10 cellular contexts compared by ENCODE assay signal in genomic region chr14:21241218-21241819, GRCh38. TPM values are rescaled to one million over a fixed set of nuclear protein-coding genes. Genes with fewer than 3 reads are reported as not detected.
A peak's percentile ranks its signal among the peaks of the same experiment; 100 is the strongest.
DNase-seq lines count a peak whose midpoint lies in the region; ATAC-seq and TF ChIP-seq lines count a peak whose summit lies in the region.
"Had no signal": no experiment of that assay in that cellular context is flagged by ENCODE, and none has a peak within 500 bp of the region (broad histone marks: within the 10 kb centered on the region; RNA-seq: fewer than 3 reads in every experiment).

No MANE protein-coding gene starts in this region.

- H3K9me3 ChIP-seq in heart left ventricle = peaks cover 0 to 4% (median 0%) of the 10 kb centered on the region in 12 donors
- H3K9me3 ChIP-seq in transverse colon = no peaks in the 10 kb centered on the region

- 87 to 97% (median 88%) methylated on average over 1 of the region's 1 CpG for WGBS in heart left ventricle, 4 donors
- 50 to 74% methylated on average over 1 of the region's 1 CpG for WGBS in transverse colon (ENCODE audit: low coverage in 1 of 2), 2 donors

- no peak for ATAC-seq in heart left ventricle
- ATAC-seq in Right ventricle myocardium inferior = no peak
- no peak for ATAC-seq in GM21526 (IDR thresholded peaks at IDR 0.05; ENCODE audit: low FRiP score, unreplicated experiment)

- no peak for TF ChIP-seq POLR2A in heart left ventricle (IDR thresholded peaks at IDR 0.05)
- TF ChIP-seq POLR2A in transverse colon (IDR thresholded peaks at IDR 0.05) = no peak

- H3K36me3 ChIP-seq in heart left ventricle (peaks cover 0 to 96% (median 57%) of the 10 kb centered on the region in 9 donors), transverse colon (peaks cover 0 to 8% (median 2%) of the 10 kb centered on the region in 4 donors)

- DNase-seq in heart left ventricle = no peak
- no peak for DNase-seq in Right ventricle myocardium inferior (ENCODE audit: missing footprints)
- no peak for DNase-seq in RWPE1 (ENCODE audit: low spot score)
- DNase-seq in fibroblast of pulmonary artery (ENCODE audit: low read depth) = peak; percentile 62
- DNase-seq in transverse colon = no peak
- DNase-seq in HK-2 (ENCODE audit: unreplicated experiment) = no peak
- DNase-seq in activated CD8-positive, alpha-beta memory T cell treated with anti-CD3 and anti-CD28 coated beads, Interleukin-2, amount 50 U/mL, for 48 hours = no peak
- DNase-seq: NCI-H1105 treated with DMSO at 0.1 percent for 48 hours had no signal

- H3K4me3 ChIP-seq in heart left ventricle (no peak overlapping the region), fibroblast of pulmonary artery (replicated peaks; ENCODE audit: low read depth, low read length) (no peak overlapping the region), transverse colon (no peak overlapping the region)

- intact Hi-C loops in heart left ventricle (cut with DNase I) = no loop called here
- intact Hi-C loops in Right ventricle myocardium inferior (cut with DNase I) = no loop called here
- intact Hi-C loops in transverse colon (cut with DNase I; ENCODE audit: low total_unique reads) = no loop called here

- POLR2A ChIA-PET in RWPE1 (lab: Yijun Ruan, JAX; ENCODE audit: low non-redundant PET) = no interaction called here

- TF ChIP-seq CTCF in heart left ventricle (IDR thresholded peaks at IDR 0.05) = peak in 11 of 12 donors; percentile 9 to 62 (median 42)
- TF ChIP-seq CTCF in RWPE1 (conservative IDR thresholded peaks at IDR 0.05; ENCODE audit: low read depth) = peak; percentile 59; the same call in 1 of the 2 replicates
- TF ChIP-seq CTCF in fibroblast of pulmonary artery (IDR thresholded peaks at IDR 0.05; ENCODE audit: low read length, missing control alignments) = peak; percentile 44
- TF ChIP-seq CTCF in transverse colon (IDR thresholded peaks at IDR 0.05) = peak in 4 of 5 experiments; percentile 21 to 42 (median 28)

- CTCF ChIA-PET in RWPE1 (lab: Yijun Ruan, JAX) = no interaction called here

- H3K27me3 ChIP-seq in heart left ventricle = no peaks in the 10 kb centered on the region
- H3K27me3 ChIP-seq in transverse colon = no peaks in the 10 kb centered on the region

- in situ Hi-C loops in transverse colon (cut with MboI; ENCODE audit: low pct_ligation_motif_present in 1 of 4, low pct_unique_long_range_greater_than_20kb in 1 of 4, low sequenced_read_pairs in 3 of 4) = loop anchor here in 1 of 4 donors (25.0 kb wide), 1 partner anchor 146 kb away; the partner anchor contains the start of gene SUPT16H

- TF ChIP-seq EP300 in transverse colon (IDR thresholded peaks at IDR 0.05; ENCODE audit: low read depth) = no peak

- H3K27ac ChIP-seq in heart left ventricle (no peak overlapping the region), RWPE1 (no peak overlapping the region), transverse colon (no peak overlapping the region)

- H3K4me1 ChIP-seq in heart left ventricle (peaks cover 0 to 77% (median 38%) of the 10 kb centered on the region in 12 donors), transverse colon (peaks cover 0 to 37% (median 7%) of the 10 kb centered on the region in 4 donors)

RNA-seq across cellular contexts. Expression of gene HNRNPC, which starts 27.9 kb away (rescaled TPM):
- total RNA-seq in heart left ventricle (100 to 1,000 TPM; 201 to 289 (median 249) TPM), Right ventricle myocardium inferior (266 TPM), transverse colon (100 to 1,000 TPM; 192 to 343 (median 212) TPM)
- 100 to 1,000 TPM; 255 to 389 TPM for polyA plus RNA-seq in heart left ventricle

RNA-seq across cellular contexts. Expression of gene RPGRIP1, which starts 38.6 kb away (rescaled TPM):
- total RNA-seq in heart left ventricle (under 1 TPM in 8 of 9 donors, not detected in 1; 0.12 to 0.81 (median 0.41) TPM), Right ventricle myocardium inferior (0.60 TPM), transverse colon (under 1 TPM in 2 of 4 donors, not detected in 2; 0.27 to 0.48 TPM)
- polyA plus RNA-seq in heart left ventricle = under 1 TPM; 0.14 to 0.23 TPM
- total RNA-seq: bronchial epithelial cell had no signal
